Comparison of ENCODE assay signal across 19 cellular contexts in genomic region chr11:9446230-9446629, GRCh38.
"Had no signal": no experiment of that assay in that cellular context is flagged by ENCODE, and none has a peak within 500 bp of the region (broad histone marks: within the 10 kb centered on the region; RNA-seq: fewer than 3 reads in every experiment).

No MANE protein-coding gene starts in this region.

- H3K9me3 Mint-ChIP-seq: activated naive CD4-positive, alpha-beta T cell treated with anti-CD3 and anti-CD28 coated beads, Interleukin-2, amount 50 U/mL, for 24 hours had no signal

- H3K4me1 ChIP-seq: esophagus muscularis mucosa, gastroesophageal sphincter, heart left ventricle, suprapubic skin, transverse colon, uterus had no signal

- H3K27ac Mint-ChIP-seq: dendritic cell treated with granulocyte-macrophage colony-stimulating factor and Interleukin-4, amounts not matched to agents 40 ng/mL and 50 ng/mL, for 4 days had no signal

- H3K27ac ChIP-seq: esophagus muscularis mucosa, gastroesophageal sphincter, heart left ventricle, suprapubic skin, transverse colon, uterus had no signal

- H3K27me3 ChIP-seq: esophagus muscularis mucosa, gastroesophageal sphincter, heart left ventricle, suprapubic skin, transverse colon, uterus had no signal

- H3K27me3 Mint-ChIP-seq: activated naive CD4-positive, alpha-beta T cell treated with anti-CD3 and anti-CD28 coated beads, Interleukin-2, amount 50 U/mL, for 24 hours; dendritic cell treated with granulocyte-macrophage colony-stimulating factor and Interleukin-4, amounts not matched to agents 40 ng/mL and 50 ng/mL, for 4 days had no signal

- H3K4me3 ChIP-seq: esophagus muscularis mucosa, gastroesophageal sphincter, heart left ventricle, suprapubic skin, transverse colon, uterus had no signal

- H3K9me3 ChIP-seq: esophagus muscularis mucosa, suprapubic skin, uterus had no signal

- ATAC-seq: gastroesophageal sphincter, heart left ventricle, left lobe of liver had no signal

- H3K4me3 Mint-ChIP-seq: activated naive CD4-positive, alpha-beta T cell treated with anti-CD3 and anti-CD28 coated beads, Interleukin-2, amount 50 U/mL, for 24 hours; dendritic cell treated with granulocyte-macrophage colony-stimulating factor and Interleukin-4, amounts not matched to agents 40 ng/mL and 50 ng/mL, for 4 days; neural crest cell had no signal

- H3K4me1 Mint-ChIP-seq: neural crest cell had no signal

- DNase-seq: activated CD4-positive, alpha-beta T cell treated with anti-CD3 and anti-CD28 coated beads, Interleukin-2, amount 50 U/mL, for 4 hours; activated CD4-positive, CD25-positive, alpha-beta regulatory T cell treated with anti-CD3 and anti-CD28 coated beads, Interleukin-2, amount 50 U/mL, for 72 hours; activated effector memory CD4-positive, alpha-beta T cell treated with anti-CD3 and anti-CD28 coated beads, Interleukin-2, amount 50 U/mL, for 16 hours; activated T-cell treated with anti-CD3 and anti-CD28 coated beads, Interleukin-2, amount 50 U/mL, for 1 hour; effector CD8-positive, alpha-beta T cell; heart left ventricle; kidney; stimulated activated CD4-positive, alpha-beta T cell treated with anti-CD3 and anti-CD28 coated beads, Interleukin-2, amount 100 ng/mL, for 24 hours; stimulated activated naive CD4-positive, alpha-beta T cell treated with Interleukin-2 at 50 U/mL for 16 hours; T1000; transverse colon; uterus had no signal
